ENCODE assay signal across 8 cellular contexts in the genomic region with DNA sequence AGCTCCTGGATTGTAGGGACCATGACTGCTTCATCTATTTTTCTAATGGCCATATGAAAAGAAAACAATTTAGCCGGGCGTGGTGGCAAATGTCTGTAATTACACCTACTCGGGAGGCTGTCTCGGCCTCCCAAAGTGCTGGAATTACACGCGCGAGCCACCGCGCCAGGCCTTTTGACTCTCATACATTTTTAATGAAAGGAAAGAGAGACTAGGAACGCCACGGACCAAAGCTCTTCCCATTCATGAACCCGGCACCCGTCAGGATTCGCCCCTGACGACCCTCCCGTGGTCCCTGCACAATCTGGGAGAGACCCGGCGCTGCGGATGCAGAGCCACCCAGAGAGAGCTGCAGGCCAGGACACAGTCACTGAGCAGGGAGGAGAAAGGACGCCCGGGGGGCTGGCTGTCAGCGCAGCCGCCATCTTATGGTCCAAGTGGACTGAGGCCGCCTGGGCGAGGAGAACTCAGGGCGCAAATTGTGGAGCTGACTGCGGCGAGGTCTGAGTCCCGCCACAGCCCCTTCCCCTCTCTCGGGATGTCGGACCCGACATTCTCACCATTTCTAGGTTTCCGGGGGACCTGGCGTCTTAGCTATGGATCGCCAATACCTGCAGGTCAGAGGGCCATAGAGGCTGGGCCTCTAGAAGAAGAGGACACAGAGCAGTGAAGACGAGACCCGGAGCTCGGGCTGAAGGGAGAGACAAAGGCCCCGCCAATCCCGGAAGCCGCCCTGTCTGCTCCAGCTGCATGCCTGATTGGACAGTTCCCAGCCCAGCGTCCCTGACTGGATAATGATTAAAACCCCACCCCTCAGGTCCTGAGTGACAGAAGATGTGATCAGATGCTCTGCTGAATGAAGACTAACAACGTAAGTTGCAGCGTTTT. TPM values are rescaled to one million over a fixed set of nuclear protein-coding genes. Genes with fewer than 3 reads are reported as not detected.
A peak's percentile ranks its signal among the peaks of the same experiment; 100 is the strongest.
DNase-seq lines count a peak whose midpoint lies in the region; ATAC-seq, FAIRE-seq and TF ChIP-seq lines count a peak whose summit lies in the region.

Gene ZNF681 (minus strand): TSS at position 705 of the 888 bp plus-strand sequence. CDS start 142 bp downstream, at position 563.

- no peak for FAIRE-seq in endothelial cell of umbilical vein (lab: Jason Lieb, UNC)

- peak within 1 kb of the TSS; percentile 12 for H3K27ac ChIP-seq in endothelial cell of umbilical vein (ENCODE audit: insufficient read depth, low read depth, low read length)

- H3K27me3 ChIP-seq in endothelial cell of umbilical vein (ENCODE audit: control insufficient read depth in 2 of 2, insufficient read depth in 2 of 2, low read length in 2 of 2): no peaks in the 10 kb centered on the region
- H3K27me3 ChIP-seq in mononuclear cell (ENCODE audit: insufficient read depth, low read length): no peaks in the 10 kb centered on the region

- H3K4me3 Mint-ChIP-seq in activated CD8-positive, alpha-beta memory T cell treated with anti-CD3 and anti-CD28 coated beads, Interleukin-2, amount 10 ng/mL, durations not matched to agents 7 days and 5 days: peak within 1 kb of the TSS; percentile 94

- no peaks in the 10 kb centered on the region for H3K27me3 Mint-ChIP-seq in activated CD8-positive, alpha-beta memory T cell treated with anti-CD3 and anti-CD28 coated beads, Interleukin-2, amount 10 ng/mL, durations not matched to agents 7 days and 5 days

- peaks cover 23% of the 10 kb centered on the region for H3K4me1 Mint-ChIP-seq in activated CD8-positive, alpha-beta memory T cell treated with anti-CD3 and anti-CD28 coated beads, Interleukin-2, amount 10 ng/mL, durations not matched to agents 7 days and 5 days

- no peaks in the 10 kb centered on the region for H4K20me1 ChIP-seq in endothelial cell of umbilical vein (replicated peaks; ENCODE audit: control insufficient read depth, extremely low read depth, insufficient read depth, low read length)

- ATAC-seq in GM18858 (IDR thresholded peaks at IDR 0.05; ENCODE audit: unreplicated experiment) (peak; percentile 87), HG03097 (IDR thresholded peaks at IDR 0.05; ENCODE audit: low FRiP score, unreplicated experiment) (peak; percentile 89)
- peak; percentile 93 for ATAC-seq in activated CD8-positive, alpha-beta memory T cell treated with anti-CD3 and anti-CD28 coated beads, Interleukin-2, amount 10 ng/mL, durations not matched to agents 7 days and 5 days

- peak within 1 kb of the TSS; percentile 71 for H3K4me3 ChIP-seq in AG04449 (ENCODE audit: low read depth, low read length)
- peak within 1 kb of the TSS in 2 of 3 experiments; percentile 25 to 35 for H3K4me3 ChIP-seq in endothelial cell of umbilical vein (replicated peaks in 1 of 3; ENCODE audit: insufficient read depth in 1 of 3, low read depth in 1 of 3, low read length in 3 of 3)
- H3K4me3 ChIP-seq in mononuclear cell (ENCODE audit: low read length): peak within 1 kb of the TSS; percentile 76

- H3K9me3 ChIP-seq in endothelial cell of umbilical vein (replicated peaks; ENCODE audit: control insufficient read depth, insufficient read depth, low read length): no peaks in the 10 kb centered on the region
- no peaks in the 10 kb centered on the region for H3K9me3 ChIP-seq in mononuclear cell (ENCODE audit: low read depth, low read length)

- no peaks in the 10 kb centered on the region for H3K79me2 ChIP-seq in endothelial cell of umbilical vein (ENCODE audit: control insufficient read depth, insufficient read depth, low read length)

- H3K4me2 ChIP-seq in endothelial cell of umbilical vein (ENCODE audit: insufficient read depth, low read length): peak within 1 kb of the TSS; percentile 58

- TF ChIP-seq POLR2A in endothelial cell of umbilical vein (IDR thresholded peaks at IDR 0.05; ENCODE audit: low read depth, low read length): no peak

- dilution Hi-C loops in endothelial cell of umbilical vein (cut with MboI; ENCODE audit: extremely low pct_ligation_motif_present, low sequenced_read_pairs): no loop called here

- H3K27ac Mint-ChIP-seq in activated CD8-positive, alpha-beta memory T cell treated with anti-CD3 and anti-CD28 coated beads, Interleukin-2, amount 10 ng/mL, durations not matched to agents 7 days and 5 days: peak within 1 kb of the TSS; percentile 98

- TF ChIP-seq CTCF in AG04449 (IDR thresholded peaks at IDR 0.05; ENCODE audit: insufficient read depth, low read length, missing control alignments): no peak
- no peak for TF ChIP-seq CTCF in endothelial cell of umbilical vein (IDR thresholded peaks at IDR 0.05; ENCODE audit: extremely low read depth in 1 of 2, insufficient read depth in 1 of 2, low read depth in 1 of 2, low read length in 2 of 2)

- peaks cover 38% of the 10 kb centered on the region for H3K36me3 Mint-ChIP-seq in activated CD8-positive, alpha-beta memory T cell treated with anti-CD3 and anti-CD28 coated beads, Interleukin-2, amount 10 ng/mL, durations not matched to agents 7 days and 5 days

- no peaks in the 10 kb centered on the region for H3K36me3 ChIP-seq in endothelial cell of umbilical vein (ENCODE audit: control insufficient read depth in 2 of 2, extremely low read depth in 1 of 2, insufficient read depth in 2 of 2, low read length in 2 of 2)

- CTCF ChIA-PET in AG04449 (lab: Yijun Ruan, JAX): no interaction called here
- CTCF ChIA-PET in activated CD8-positive, alpha-beta memory T cell treated with anti-CD3 and anti-CD28 coated beads, Interleukin-2, amount 10 ng/mL, durations not matched to agents 7 days and 5 days (lab: Charles Lee): interaction anchor here (1.1 to 2.2 kb wide), 4 partner anchors 43 to 328 kb away, joined by 3 to 6 read pairs (median 4); partner anchors contain the start of genes ZNF254, ZNF675 and ZNF726
- CTCF ChIA-PET in endothelial cell of umbilical vein (lab: Charles Lee): no interaction called here

- intact Hi-C loops in endothelial cell of umbilical vein (cut with micrococcal nuclease): loop anchor here (1.0 to 2.0 kb wide), 2 partner anchors 72 to 275 kb away; partner anchors contain the start of gene ZNF675

- DNase-seq in AG04449 (ENCODE audit: low read depth, low spot score) (peak; percentile 36), NCI-H524 (lab: John Stamatoyannopoulos, UW) (peak; percentile 87 to 90), endothelial cell of umbilical vein (ENCODE audit: low read depth, low spot score) (peak; percentile 18)
- DNase-seq in activated CD8-positive, alpha-beta memory T cell treated with anti-CD3 and anti-CD28 coated beads, Interleukin-2, amount 10 ng/mL, durations not matched to agents 7 days and 5 days: peak; percentile 95
- peak; percentile 62 to 74 for DNase-seq in stimulated activated CD8-positive, alpha-beta memory T cell treated with anti-CD3 and anti-CD28 coated beads, Interleukin-2, amount 100 ng/mL, for 1 hour (ENCODE audit: low read depth in 2 of 2)

- H3K4me1 ChIP-seq in endothelial cell of umbilical vein (ENCODE audit: control insufficient read depth, extremely low read depth, insufficient read depth, low read length) (no peaks in the 10 kb centered on the region), mononuclear cell (ENCODE audit: insufficient read depth, low read length) (peaks cover 17% of the 10 kb centered on the region)

- BruUV-seq in endothelial cell of umbilical vein (replicated peaks; lab: Mats Ljungman, UMichigan): TSS peak; percentile 81

- peak within 1 kb of the TSS; percentile 24 for H3K9ac ChIP-seq in endothelial cell of umbilical vein (replicated peaks; ENCODE audit: extremely low read depth, insufficient read depth, low read length)

- peak within 1 kb of the TSS; percentile 69 for H2AFZ ChIP-seq in endothelial cell of umbilical vein (ENCODE audit: low read depth, low read length)

- POLR2A ChIA-PET in AG04449 (lab: Yijun Ruan, JAX): interaction anchor here (0.8 to 1.1 kb wide), 2 partner anchors 9 to 363 kb away, joined by 3 to 4 read pairs; partner anchors contain the start of gene ZNF91
- POLR2A ChIA-PET in endothelial cell of umbilical vein (lab: Charles Lee): no interaction called here

- peaks cover 15% of the 10 kb centered on the region for H3K9me3 Mint-ChIP-seq in activated CD8-positive, alpha-beta memory T cell treated with anti-CD3 and anti-CD28 coated beads, Interleukin-2, amount 10 ng/mL, durations not matched to agents 7 days and 5 days (ENCODE audit: low read depth)

- H3K9me1 ChIP-seq in endothelial cell of umbilical vein (replicated peaks; ENCODE audit: control insufficient read depth, extremely low read depth, insufficient read depth, low read length): no peaks in the 10 kb centered on the region

TF ChIP-seq in endothelial cell of umbilical vein, 7 proteins besides CTCF, POLR2A, EP300 and RAD21:
- TF ChIP-seq POLR2AphosphoS5 (IDR thresholded peaks at IDR 0.05; ENCODE audit: insufficient read depth, low read depth, low read length): no peak
- no peak for TF ChIP-seq MYC (IDR thresholded peaks at IDR 0.05; ENCODE audit: low read depth, low read length)
- TF ChIP-seq FOS (IDR thresholded peaks at IDR 0.05; ENCODE audit: borderline replicate concordance, insufficient read depth, low read length): no peak
- TF ChIP-seq JUN (IDR thresholded peaks at IDR 0.05; ENCODE audit: borderline replicate concordance, insufficient read depth, insufficient read length, low read depth): no peak
- TF ChIP-seq GATA2 (IDR thresholded peaks at IDR 0.05; ENCODE audit: insufficient read depth, insufficient read length, low read depth, low read length): no peak
- no peak for TF ChIP-seq MAX (IDR thresholded peaks at IDR 0.05; ENCODE audit: insufficient read depth, insufficient read length)
- TF ChIP-seq EZH2 (IDR thresholded peaks at IDR 0.05; ENCODE audit: borderline replicate concordance, low read depth, low read length, severe bottlenecking): no peak

RNA-seq across cellular contexts. Expression of gene ZNF681, which starts in this region (rescaled TPM):
- 1 to 10 TPM; 3.8 to 4.9 TPM for total RNA-seq in activated CD8-positive, alpha-beta memory T cell treated with anti-CD3 and anti-CD28 coated beads, Interleukin-2, amount 10 ng/mL, durations not matched to agents 7 days and 5 days
- total RNA-seq in endothelial cell of umbilical vein (0.97 and 1.9 TPM in 2 replicates), mononuclear cell (2.0 TPM)
- polyA plus RNA-seq in endothelial cell of umbilical vein: 0.07 and 0.08 TPM in 2 replicates
- polyA plus RNA-seq in endothelial cell of umbilical vein (2011; cell fraction: cytosol; rRNA removed): 0.07 and 0.10 TPM in 2 replicates
- 0.17 and 0.24 TPM in 2 replicates for polyA plus RNA-seq in endothelial cell of umbilical vein (2011; cell fraction: nucleus; rRNA removed)
- polyA plus RNA-seq in endothelial cell of umbilical vein (2012): 0.04 and 0.05 TPM in 2 replicates
- polyA minus RNA-seq in endothelial cell of umbilical vein: 0.08 and 0.27 TPM in 2 replicates
- not detected for polyA minus RNA-seq in endothelial cell of umbilical vein (2011; cell fraction: cytosol; rRNA and poly(A)+ RNA removed)
- 0.14 and 0.29 TPM in 2 replicates for polyA minus RNA-seq in endothelial cell of umbilical vein (2011; cell fraction: nucleus; rRNA and poly(A)+ RNA removed)

Comparison
In these comparisons a context has a peak if more than half of its experiments do, and no peak if none do; other contexts are left out.
1. Peak in every context shown above with its lines: DNase-seq, ATAC-seq, H3K4me3 ChIP-seq and H3K27ac ChIP-seq.
2. DNase-seq: peak in every context shown above with its lines; median percentile 95 in activated CD8-positive, alpha-beta memory T cell treated with anti-CD3 and anti-CD28 coated beads, Interleukin-2, amount 10 ng/mL, durations not matched to agents 7 days and 5 days; 88 in NCI-H524; 68 in stimulated activated CD8-positive, alpha-beta memory T cell treated with anti-CD3 and anti-CD28 coated beads, Interleukin-2, amount 100 ng/mL, for 1 hour; 36 in AG04449; 18 in endothelial cell of umbilical vein.